ENCODE assay signal across 10 cellular contexts in genomic region chr10:62792261-62792660, GRCh38. TPM values are rescaled to one million over a fixed set of nuclear protein-coding genes. Genes with fewer than 3 reads are reported as not detected.
"Had no signal": no experiment of that assay in that cellular context is flagged by ENCODE, and none has a peak within 500 bp of the region (broad histone marks: within the 10 kb centered on the region; RNA-seq: fewer than 3 reads in every experiment).

No MANE protein-coding gene starts in this region.

- DNase-seq: H9, HCEC 1CT, HFFc6, KG1 had no signal

- FAIRE-seq: H1, H54, HepG2 had no signal

- ATAC-seq: GM23338, HepG2 had no signal

- H3K4me3 ChIP-seq: GM23338 had no signal

- H3K27ac ChIP-seq: HL-60 had no signal

RNA-seq across cellular contexts. Expression of gene EGR2, which starts 23.9 kb away (rescaled TPM):
- total RNA-seq: HT1080 had no signal
